8 cellular contexts compared by ENCODE assay signal in genomic region chr4:687048-687974, GRCh38. TPM values are rescaled to one million over a fixed set of nuclear protein-coding genes. Genes with fewer than 3 reads are reported as not detected.
DNase-seq lines count a peak whose midpoint lies in the region; ATAC-seq and TF ChIP-seq lines count a peak whose summit lies in the region.

No MANE protein-coding gene starts in this region.

- no peaks in the 10 kb centered on the region for H3K27me3 ChIP-seq in ascending aorta
- no peaks in the 10 kb centered on the region for H3K27me3 ChIP-seq in subcutaneous abdominal adipose tissue (ENCODE audit: control insufficient read depth in 5 of 5, insufficient read depth in 4 of 5, low read length in 5 of 5)
- no peaks in the 10 kb centered on the region for H3K27me3 ChIP-seq in CD8-positive, alpha-beta T cell (ENCODE audit: insufficient read depth, low read length)

- H3K27ac ChIP-seq in ascending aorta (peak overlapping the region; percentile 51 to 56), subcutaneous abdominal adipose tissue (ENCODE audit: low read depth, low read length) (peak overlapping the region; percentile 92)
- H3K27ac ChIP-seq in CD8-positive, alpha-beta T cell (ENCODE audit: low read depth, low read length): no peak overlapping the region

- DNase-seq in HPDE6-E6E7 (ENCODE audit: extremely low spot score): peak; percentile 96
- DNase-seq in ascending aorta (ENCODE audit: low spot score in 2 of 2): peak; percentile 76 to 91
- DNase-seq in iPS-NIHi7 (ENCODE audit: extremely low spot score): peak; percentile 45
- DNase-seq in DMS 273 treated with DMSO at 0.1 percent for 48 hours (lab: John Stamatoyannopoulos, UW): no peak
- no peak for DNase-seq in CD8-positive, alpha-beta T cell
- no peak for DNase-seq in SK-N-DZ (ENCODE audit: low spot score)

- H3K4me3 Mint-ChIP-seq in CD8-positive, alpha-beta T cell: no peak overlapping the region

- no peak for ATAC-seq in HG03159 (IDR thresholded peaks at IDR 0.05; ENCODE audit: unreplicated experiment)
- no peak for ATAC-seq in CD8-positive, alpha-beta T cell

- no peak overlapping the region for H3K27ac Mint-ChIP-seq in CD8-positive, alpha-beta T cell

- H3K4me1 Mint-ChIP-seq in CD8-positive, alpha-beta T cell (ENCODE audit: low read depth): peaks cover 12% of the 10 kb centered on the region

- H3K4me3 ChIP-seq in ascending aorta (peak overlapping the region in 1 of 2 donors; percentile 11), subcutaneous abdominal adipose tissue (ENCODE audit: low read depth in 1 of 5, low read length in 5 of 5) (peak overlapping the region in 4 of 5 donors; percentile 68 to 78 (median 74))
- no peak overlapping the region for H3K4me3 ChIP-seq in CD8-positive, alpha-beta T cell (ENCODE audit: low read depth, low read length)

- H3K4me1 ChIP-seq in ascending aorta (peaks cover 0 to 4% of the 10 kb centered on the region in 2 donors), subcutaneous abdominal adipose tissue (ENCODE audit: control insufficient read depth in 5 of 5, insufficient read depth in 5 of 5, low read length in 5 of 5) (peaks cover 6 to 54% (median 46%) of the 10 kb centered on the region in 5 donors)
- H3K4me1 ChIP-seq in CD8-positive, alpha-beta T cell (ENCODE audit: insufficient read depth, low read length): peaks cover 11% of the 10 kb centered on the region

- H3K9me3 Mint-ChIP-seq in CD8-positive, alpha-beta T cell: no peaks in the 10 kb centered on the region

- no peaks in the 10 kb centered on the region for H3K9me3 ChIP-seq in ascending aorta
- H3K9me3 ChIP-seq in subcutaneous abdominal adipose tissue (ENCODE audit: control insufficient read depth in 5 of 5, low read length in 5 of 5): no peaks in the 10 kb centered on the region
- H3K9me3 ChIP-seq in CD8-positive, alpha-beta T cell (ENCODE audit: low read length): no peaks in the 10 kb centered on the region

- H3K27me3 Mint-ChIP-seq in CD8-positive, alpha-beta T cell (ENCODE audit: low read depth): peaks cover 13% of the 10 kb centered on the region

- no peak for TF ChIP-seq CTCF in ascending aorta (IDR thresholded peaks at IDR 0.05)
- TF ChIP-seq CTCF in CD8-positive, alpha-beta T cell (IDR thresholded peaks at IDR 0.05): no peak

- POLR2A ChIA-PET in CD8-positive, alpha-beta T cell (lab: Charles Lee): no interaction called here

- intact Hi-C loops in ascending aorta (cut with DNase I): no loop called here
- intact Hi-C loops in CD8-positive, alpha-beta T cell (cut with DNase I, micrococcal nuclease): no loop called here

- CTCF ChIA-PET in CD8-positive, alpha-beta T cell (lab: Charles Lee): interaction anchor here (1.2 kb wide), 1 partner anchor 9 kb away, joined by 3 read pairs; no protein-coding TSS in a partner anchor

- H3K36me3 Mint-ChIP-seq in CD8-positive, alpha-beta T cell: no peaks in the 10 kb centered on the region

- H3K9ac ChIP-seq in subcutaneous abdominal adipose tissue (ENCODE audit: low read length in 5 of 5): peak overlapping the region in 3 of 5 donors; percentile 25 to 57 (median 44)

- H3K36me3 ChIP-seq in ascending aorta (no peaks in the 10 kb centered on the region), subcutaneous abdominal adipose tissue (ENCODE audit: control insufficient read depth in 5 of 5, insufficient read depth in 5 of 5, low read length in 5 of 5) (peaks cover 0 to 9% (median 3%) of the 10 kb centered on the region in 5 donors)
- H3K36me3 ChIP-seq in CD8-positive, alpha-beta T cell (ENCODE audit: insufficient read depth, low read length): no peaks in the 10 kb centered on the region

RNA-seq across cellular contexts. Expression of gene SLC49A3, which starts 1.6 kb away (rescaled TPM):
- total RNA-seq in ascending aorta: 17.7 TPM
- total RNA-seq in CD8-positive, alpha-beta T cell: under 1 TPM; 0.69 to 0.73 TPM
- not detected in 2 replicates for polyA plus RNA-seq in SK-N-DZ (2014; cell fraction: cytosol; rRNA removed)
- polyA plus RNA-seq in SK-N-DZ (2014; cell fraction: nucleus; rRNA removed): not detected in 2 replicates

RNA-seq across cellular contexts. Expression of gene MYL5, which starts 13.0 kb away (rescaled TPM):
- 1.1 TPM for total RNA-seq in ascending aorta
- 10 to 100 TPM; 27.2 to 28.7 TPM for total RNA-seq in CD8-positive, alpha-beta T cell
- polyA plus RNA-seq in SK-N-DZ (2014; cell fraction: cytosol; rRNA removed): 1.8 and 2.4 TPM in 2 replicates
- polyA plus RNA-seq in SK-N-DZ (2014; cell fraction: nucleus; rRNA removed): 3.8 and 11.8 TPM in 2 replicates

RNA-seq across cellular contexts. Expression of gene ATP5ME, which starts 13.2 kb away (rescaled TPM):
- total RNA-seq in ascending aorta: not detected
- total RNA-seq in CD8-positive, alpha-beta T cell: 100 to 1,000 TPM; 113 to 114 TPM
- polyA plus RNA-seq in SK-N-DZ (2014; cell fraction: cytosol; rRNA removed): 121 and 140 TPM in 2 replicates
- polyA plus RNA-seq in SK-N-DZ (2014; cell fraction: nucleus; rRNA removed): 74.1 and 256 TPM in 2 replicates

RNA-seq across cellular contexts. Expression of gene PCGF3, which starts 18.3 kb away (rescaled TPM):
- 124 TPM for total RNA-seq in ascending aorta
- total RNA-seq in CD8-positive, alpha-beta T cell: 10 to 100 TPM; 39.1 to 39.5 TPM
- polyA plus RNA-seq in SK-N-DZ (2014; cell fraction: cytosol; rRNA removed): 29.2 and 44.3 TPM in 2 replicates
- polyA plus RNA-seq in SK-N-DZ (2014; cell fraction: nucleus; rRNA removed): 129 and 164 TPM in 2 replicates

Comparison
In these comparisons a context has a peak if more than half of its experiments do, and no peak if none do; other contexts are left out.
1. DNase-seq: peak in HPDE6-E6E7 (single experiment), ascending aorta (2 of 2) and iPS-NIHi7 (single experiment); none in DMS 273 treated with DMSO at 0.1 percent for 48 hours (single experiment), CD8-positive, alpha-beta T cell (0 of 7) and SK-N-DZ (single experiment).
2. RNA of gene SLC49A3, which starts 1.6 kb away (total RNA-seq): 17.7 TPM in ascending aorta (single experiment); 0.69 to 0.73 TPM in CD8-positive, alpha-beta T cell; every median in the first group is over 10 times any median in the second.
3. RNA of gene MYL5, which starts 13.0 kb away (total RNA-seq): 27.2 to 28.7 TPM in CD8-positive, alpha-beta T cell; 1.1 TPM in ascending aorta (single experiment); every median in the first group is over 10 times any median in the second.
4. RNA of gene ATP5ME, which starts 13.2 kb away (total RNA-seq): 113 to 114 TPM in CD8-positive, alpha-beta T cell; not detected in ascending aorta (single experiment); every median in the first group is over 100 times any median in the second.